ENCODE assay signal across 17 cellular contexts in the genomic region with DNA sequence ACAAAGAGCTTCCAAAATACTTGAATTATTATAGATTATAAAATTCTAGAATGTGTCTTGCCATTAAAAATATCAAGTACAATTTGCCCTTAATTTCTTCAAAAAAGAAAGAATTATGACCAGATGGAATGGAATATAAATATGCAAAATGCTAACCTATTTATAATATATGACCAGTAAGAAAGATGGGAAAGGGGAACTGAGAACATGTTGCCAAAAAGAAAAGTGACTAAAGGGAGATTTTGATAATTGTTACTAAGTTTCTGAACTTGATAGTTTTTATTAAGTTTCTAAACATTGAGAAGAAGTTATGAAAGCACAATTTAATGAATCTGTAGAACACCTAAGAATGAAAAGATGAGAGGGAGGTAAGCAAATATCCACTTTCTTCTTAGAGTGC.
"Had no signal": no experiment of that assay in that cellular context is flagged by ENCODE, and none has a peak within 500 bp of the region (broad histone marks: within the 10 kb centered on the region; RNA-seq: fewer than 3 reads in every experiment).

No MANE protein-coding gene starts in this region.

- H3K4me1 ChIP-seq: foreskin keratinocyte, stomach had no signal

- H3K4me3 ChIP-seq: cardiac muscle cell, lung, stomach, thoracic aorta had no signal

- H3K27ac ChIP-seq: cardiac muscle cell, foreskin keratinocyte, neutrophil, stomach, thoracic aorta had no signal

- DNase-seq: activated CD4-positive, alpha-beta T cell treated with anti-CD3 and anti-CD28 coated beads, Interleukin-2, amount 50 U/mL, for 48 hours; activated T-cell treated with anti-CD3 and anti-CD28 coated beads, Interleukin-2, amount 50 U/mL, for 72 hours; foreskin keratinocyte; head of caudate nucleus; left colon; naive thymus-derived CD4-positive, alpha-beta T cell; posterior cingulate gyrus; stimulated activated CD4-positive, alpha-beta T cell treated with anti-CD3 and anti-CD28 coated beads, Interleukin-15, amount 100 ng/mL, for 24 hours; stimulated activated CD4-positive, alpha-beta T cell treated with anti-CD3 and anti-CD28 coated beads, Interleukin-4, amount 100 ng/mL, for 24 hours; stomach had no signal

- H3K36me3 Mint-ChIP-seq: naive thymus-derived CD4-positive, alpha-beta T cell had no signal

- H3K9me3 Mint-ChIP-seq: activated T-cell treated with anti-CD3 and anti-CD28 coated beads, Interleukin-2, amount 50 U/mL, for 72 hours; naive thymus-derived CD4-positive, alpha-beta T cell had no signal

- H3K27me3 ChIP-seq: cardiac muscle cell, foreskin keratinocyte, neutrophil, stomach had no signal

- H3K4me3 Mint-ChIP-seq: activated T-cell treated with anti-CD3 and anti-CD28 coated beads, Interleukin-2, amount 50 U/mL, for 72 hours; naive thymus-derived CD4-positive, alpha-beta T cell had no signal

- FAIRE-seq: astrocyte, endothelial cell of umbilical vein had no signal

- H3K36me3 ChIP-seq: cardiac muscle cell, neutrophil, stomach, thoracic aorta had no signal

- ATAC-seq: activated CD4-positive, CD25-positive, alpha-beta regulatory T cell treated with anti-CD3 and anti-CD28 coated beads, Interleukin-2, amount 50 U/mL, for 24 hours; activated T-cell treated with anti-CD3 and anti-CD28 coated beads, Interleukin-2, amount 50 U/mL, for 72 hours; foreskin keratinocyte; left colon; naive thymus-derived CD4-positive, alpha-beta T cell had no signal

- H3K27ac Mint-ChIP-seq: activated T-cell treated with anti-CD3 and anti-CD28 coated beads, Interleukin-2, amount 50 U/mL, for 72 hours; naive thymus-derived CD4-positive, alpha-beta T cell had no signal

- H3K9me3 ChIP-seq: neutrophil, stomach, thoracic aorta had no signal
